In the genomic region with DNA sequence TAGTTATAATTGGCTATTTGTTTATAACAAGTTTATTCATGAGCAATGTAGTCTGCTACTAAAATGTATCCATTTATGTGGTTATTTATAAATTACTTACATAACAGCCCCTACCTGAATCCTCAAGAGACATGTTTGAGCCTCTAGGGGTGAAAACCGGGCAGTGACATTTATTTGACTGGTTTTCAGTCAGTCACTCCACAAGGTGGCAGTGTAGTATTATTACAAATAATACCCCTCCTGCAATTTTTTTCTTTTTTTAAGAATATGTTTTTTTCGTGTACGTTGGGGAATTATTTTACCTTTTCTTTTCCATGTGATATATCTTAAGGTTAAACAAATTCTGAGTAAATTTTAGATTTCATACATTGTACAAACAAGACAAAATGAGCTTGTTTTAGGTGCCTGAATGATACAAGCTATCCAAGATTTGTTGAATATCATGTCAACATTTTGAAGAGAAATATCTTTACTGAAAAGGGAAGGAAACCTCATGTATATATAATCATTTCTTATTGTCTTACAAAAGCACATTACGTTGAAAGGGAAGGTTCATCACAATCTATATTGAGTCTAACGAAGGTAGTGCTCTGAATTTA, we compare ENCODE assay signal across 8 cellular contexts.
DNase-seq lines count a peak whose midpoint lies in the region; ATAC-seq and TF ChIP-seq lines count a peak whose summit lies in the region.

No MANE protein-coding gene starts in this region.

- H3K36me3 ChIP-seq in OCI-LY3 (replicated peaks; ENCODE audit: low read depth, low read length) = no peaks in the 10 kb centered on the region

- no peak overlapping the region for H3K27ac Mint-ChIP-seq in activated naive CD4-positive, alpha-beta T cell treated with anti-CD3 and anti-CD28 coated beads, Interleukin-2, amount 50 U/mL, for 72 hours

- peak overlapping the region; percentile 1; the same call in 1 of the 2 replicates for H3K27ac ChIP-seq in OCI-LY3 (ENCODE audit: low read length)

- DNase-seq in DMS53 treated with DMSO at 0.1 percent for 48 hours (lab: John Stamatoyannopoulos, UW; ENCODE audit: unreplicated experiment) (peak; percentile 25), HCEC 1CT (peak; percentile 35), epithelial cell of esophagus (ENCODE audit: low read depth) (peak; percentile 64), retina (peak; percentile 36)
- DNase-seq in activated naive CD4-positive, alpha-beta T cell treated with anti-CD3 and anti-CD28 coated beads, Interleukin-2, amount 50 U/mL, for 72 hours (ENCODE audit: low spot score in 2 of 2) = no peak
- DNase-seq in stimulated activated naive CD4-positive, alpha-beta T cell (lab: John Stamatoyannopoulos, UW) = no peak

- H2AFZ ChIP-seq in OCI-LY3 (ENCODE audit: low read depth, low read length) = peak overlapping the region; percentile 8

- H3K9ac ChIP-seq in OCI-LY3 (ENCODE audit: low read length) = peak overlapping the region; percentile 13; the same call in 1 of the 2 replicates

- H3K9me3 Mint-ChIP-seq in activated naive CD4-positive, alpha-beta T cell treated with anti-CD3 and anti-CD28 coated beads, Interleukin-2, amount 50 U/mL, for 72 hours = peaks cover 0 to 5% of the 10 kb centered on the region in 2 donors

- ATAC-seq in HG03571 (IDR thresholded peaks at IDR 0.05; ENCODE audit: unreplicated experiment) = no peak
- ATAC-seq in activated naive CD4-positive, alpha-beta T cell treated with anti-CD3 and anti-CD28 coated beads, Interleukin-2, amount 50 U/mL, for 72 hours = no peak

- peak overlapping the region; percentile 30 for H3K4me3 ChIP-seq in OCI-LY3 (ENCODE audit: low read length)
- H3K4me3 ChIP-seq in epithelial cell of esophagus (ENCODE audit: low read length) = no peak overlapping the region

- TF ChIP-seq CTCF in OCI-LY3 (IDR thresholded peaks at IDR 0.05; ENCODE audit: low read depth, low read length) = peak; percentile 81
- peak; percentile 66 for TF ChIP-seq CTCF in epithelial cell of esophagus (IDR thresholded peaks at IDR 0.05; ENCODE audit: insufficient read depth, low read depth, low read length, missing control alignments)

- no peaks in the 10 kb centered on the region for H3K27me3 ChIP-seq in OCI-LY3 (ENCODE audit: low read depth, low read length)

- peak overlapping the region; percentile 57 for H3K4me2 ChIP-seq in OCI-LY3 (ENCODE audit: low read length)

- H3K9me3 ChIP-seq in OCI-LY3 (ENCODE audit: insufficient read depth, low read length) = no peaks in the 10 kb centered on the region

- no peaks in the 10 kb centered on the region for H3K36me3 Mint-ChIP-seq in activated naive CD4-positive, alpha-beta T cell treated with anti-CD3 and anti-CD28 coated beads, Interleukin-2, amount 50 U/mL, for 72 hours

- H4K20me1 ChIP-seq in OCI-LY3 (ENCODE audit: insufficient read depth, low read length) = no peaks in the 10 kb centered on the region

- H3K79me2 ChIP-seq in OCI-LY3 (ENCODE audit: low read length) = peaks cover 53% of the 10 kb centered on the region

- peaks cover 24% of the 10 kb centered on the region for H3K4me1 ChIP-seq in OCI-LY3 (ENCODE audit: low read length)

Comparison
In these comparisons a context has a peak if more than half of its experiments do, and no peak if none do; other contexts are left out.
1. DNase-seq: peak in DMS53 treated with DMSO at 0.1 percent for 48 hours (single experiment), HCEC 1CT (single experiment), epithelial cell of esophagus (single experiment) and retina (single experiment); none in activated naive CD4-positive, alpha-beta T cell treated with anti-CD3 and anti-CD28 coated beads, Interleukin-2, amount 50 U/mL, for 72 hours (0 of 2) and stimulated activated naive CD4-positive, alpha-beta T cell (0 of 6).